26 cellular contexts compared by ENCODE assay signal in the genomic region with DNA sequence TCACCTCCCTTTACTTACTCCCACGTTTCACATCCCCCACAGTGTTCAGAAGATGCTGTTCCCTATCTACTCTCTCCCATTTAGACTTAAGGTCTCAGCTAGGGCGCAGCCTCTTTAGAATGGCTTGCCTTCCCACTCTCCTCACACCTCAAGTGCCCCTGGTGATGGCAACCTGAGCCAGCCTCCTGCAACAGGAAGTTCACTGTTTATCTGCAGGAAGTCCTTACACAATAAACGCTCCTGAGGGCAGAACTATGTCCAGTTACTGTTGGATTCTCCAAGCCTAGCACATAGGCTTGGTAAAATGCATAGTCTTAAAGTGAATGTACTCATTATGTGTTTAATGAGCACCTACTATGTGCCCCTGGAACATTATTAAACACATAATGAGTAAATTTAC. TPM values are rescaled to one million over a fixed set of nuclear protein-coding genes. Genes with fewer than 3 reads are reported as not detected.
DNase-seq lines count a peak whose midpoint lies in the region; ATAC-seq and TF ChIP-seq lines count a peak whose summit lies in the region.
"Had no signal": no experiment of that assay in that cellular context is flagged by ENCODE, and none has a peak within 500 bp of the region (broad histone marks: within the 10 kb centered on the region; RNA-seq: fewer than 3 reads in every experiment).

No MANE protein-coding gene starts in this region.

- H3K27me3 Mint-ChIP-seq in activated CD8-positive, alpha-beta T cell treated with anti-CD3 and anti-CD28 coated beads, Interleukin-2, amount 10 ng/mL, durations not matched to agents 7 days and 5 days (ENCODE audit: low read depth), result no peaks in the 10 kb centered on the region
- no peaks in the 10 kb centered on the region for H3K27me3 Mint-ChIP-seq in activated CD8-positive, alpha-beta T cell treated with anti-CD3 and anti-CD28 coated beads for 36 hours
- H3K27me3 Mint-ChIP-seq in endothelial cell (ENCODE audit: unreplicated experiment), result peaks cover 3% of the 10 kb centered on the region
- H3K27me3 Mint-ChIP-seq: brain, progenitor cell of endocrine pancreas had no signal

- no peaks in the 10 kb centered on the region for H3K27me3 ChIP-seq in upper lobe of right lung
- H3K27me3 ChIP-seq: tibial artery had no signal

- TF ChIP-seq CTCF in activated CD8-positive, alpha-beta T cell treated with anti-CD3 and anti-CD28 coated beads for 36 hours (IDR thresholded peaks at IDR 0.05), result no peak
- no peak for TF ChIP-seq CTCF in endothelial cell (IDR thresholded peaks at IDR 0.05; ENCODE audit: unreplicated experiment)
- no peak for TF ChIP-seq CTCF in upper lobe of right lung (IDR thresholded peaks at IDR 0.05)

- CTCF ChIA-PET in activated CD8-positive, alpha-beta T cell treated with anti-CD3 and anti-CD28 coated beads, Interleukin-2, amount 10 ng/mL, durations not matched to agents 7 days and 5 days (lab: Charles Lee), result interaction anchor here (0.7 to 1.3 kb wide), 2 partner anchors 16 to 19 kb away, joined by 3 read pairs; no protein-coding TSS in a partner anchor
- CTCF ChIA-PET in activated CD8-positive, alpha-beta T cell treated with anti-CD3 and anti-CD28 coated beads for 36 hours (lab: Charles Lee), result interaction anchor here (1.0 kb wide), 1 partner anchor 9 kb away, joined by 3 read pairs; no protein-coding TSS in a partner anchor

- intact Hi-C loops in activated CD8-positive, alpha-beta T cell treated with anti-CD3 and anti-CD28 coated beads for 36 hours (cut with micrococcal nuclease), result no loop called here
- intact Hi-C loops in upper lobe of right lung (cut with DNase I) (no loop called here), sciatic nerve (cut with DNase I) (no loop called here), left cardiac atrium (cut with DNase I) (no loop called here)

- H3K27ac ChIP-seq in upper lobe of right lung, result no peak overlapping the region
- H3K27ac ChIP-seq: coronary artery, PC-9, tibial artery had no signal

- no peak overlapping the region for H3K4me3 ChIP-seq in upper lobe of right lung
- H3K4me3 ChIP-seq: coronary artery, PC-9, tibial artery had no signal

- ATAC-seq in activated CD8-positive, alpha-beta T cell treated with anti-CD3 and anti-CD28 coated beads, Interleukin-2, amount 10 ng/mL, durations not matched to agents 7 days and 5 days, result no peak
- no peak for ATAC-seq in activated CD8-positive, alpha-beta T cell treated with anti-CD3 and anti-CD28 coated beads for 36 hours
- peak; percentile 25 for ATAC-seq in upper lobe of right lung
- no peak for ATAC-seq in sciatic nerve
- ATAC-seq in left cardiac atrium, result no peak
- no peak for ATAC-seq in HG02763 (IDR thresholded peaks at IDR 0.05; ENCODE audit: unreplicated experiment)
- ATAC-seq: left lobe of liver had no signal

- peaks cover 17% of the 10 kb centered on the region for H3K4me1 Mint-ChIP-seq in activated CD8-positive, alpha-beta T cell treated with anti-CD3 and anti-CD28 coated beads, Interleukin-2, amount 10 ng/mL, durations not matched to agents 7 days and 5 days (ENCODE audit: low read depth)
- peaks cover 18% of the 10 kb centered on the region for H3K4me1 Mint-ChIP-seq in activated CD8-positive, alpha-beta T cell treated with anti-CD3 and anti-CD28 coated beads for 36 hours (ENCODE audit: low read depth)
- peaks cover 21% of the 10 kb centered on the region for H3K4me1 Mint-ChIP-seq in endothelial cell (ENCODE audit: unreplicated experiment)
- H3K4me1 Mint-ChIP-seq: neural crest cell had no signal

- peaks cover 18% of the 10 kb centered on the region for H3K36me3 Mint-ChIP-seq in activated CD8-positive, alpha-beta T cell treated with anti-CD3 and anti-CD28 coated beads, Interleukin-2, amount 10 ng/mL, durations not matched to agents 7 days and 5 days (ENCODE audit: low read depth)
- peaks cover 15% of the 10 kb centered on the region for H3K36me3 Mint-ChIP-seq in activated CD8-positive, alpha-beta T cell treated with anti-CD3 and anti-CD28 coated beads for 36 hours (ENCODE audit: low read depth)
- peaks cover 32% of the 10 kb centered on the region for H3K36me3 Mint-ChIP-seq in endothelial cell (ENCODE audit: low read depth, unreplicated experiment)

- H3K27ac Mint-ChIP-seq in activated CD8-positive, alpha-beta T cell treated with anti-CD3 and anti-CD28 coated beads, Interleukin-2, amount 10 ng/mL, durations not matched to agents 7 days and 5 days, result peak overlapping the region; percentile 4
- H3K27ac Mint-ChIP-seq in activated CD8-positive, alpha-beta T cell treated with anti-CD3 and anti-CD28 coated beads for 36 hours, result no peak overlapping the region
- H3K27ac Mint-ChIP-seq in endothelial cell (ENCODE audit: unreplicated experiment), result peak overlapping the region; percentile 54
- H3K27ac Mint-ChIP-seq: brain, progenitor cell of endocrine pancreas had no signal

- no peaks in the 10 kb centered on the region for H3K9me3 ChIP-seq in upper lobe of right lung
- H3K9me3 ChIP-seq: tibial artery had no signal

- H3K36me3 ChIP-seq in upper lobe of right lung, result peaks cover 7% of the 10 kb centered on the region

- no peaks in the 10 kb centered on the region for H3K9me3 Mint-ChIP-seq in activated CD8-positive, alpha-beta T cell treated with anti-CD3 and anti-CD28 coated beads, Interleukin-2, amount 10 ng/mL, durations not matched to agents 7 days and 5 days (ENCODE audit: insufficient read depth)
- no peaks in the 10 kb centered on the region for H3K9me3 Mint-ChIP-seq in activated CD8-positive, alpha-beta T cell treated with anti-CD3 and anti-CD28 coated beads for 36 hours
- no peaks in the 10 kb centered on the region for H3K9me3 Mint-ChIP-seq in endothelial cell (ENCODE audit: unreplicated experiment)
- H3K9me3 Mint-ChIP-seq: neural crest cell had no signal

- no peak overlapping the region for H3K4me3 Mint-ChIP-seq in activated CD8-positive, alpha-beta T cell treated with anti-CD3 and anti-CD28 coated beads, Interleukin-2, amount 10 ng/mL, durations not matched to agents 7 days and 5 days
- H3K4me3 Mint-ChIP-seq in activated CD8-positive, alpha-beta T cell treated with anti-CD3 and anti-CD28 coated beads for 36 hours, result no peak overlapping the region
- no peak overlapping the region for H3K4me3 Mint-ChIP-seq in endothelial cell (ENCODE audit: unreplicated experiment)
- H3K4me3 Mint-ChIP-seq: brain, neural crest cell had no signal

- DNase-seq in activated CD8-positive, alpha-beta T cell treated with anti-CD3 and anti-CD28 coated beads, Interleukin-2, amount 10 ng/mL, durations not matched to agents 7 days and 5 days, result no peak
- no peak for DNase-seq in activated CD8-positive, alpha-beta T cell treated with anti-CD3 and anti-CD28 coated beads for 36 hours
- peak; percentile 9 for DNase-seq in NOMO-1 treated with DMSO at 0.1 percent for 48 hours (lab: John Stamatoyannopoulos, UW; ENCODE audit: unreplicated experiment)
- DNase-seq in endothelial cell (ENCODE audit: low spot score), result no peak
- DNase-seq in upper lobe of right lung, result no peak
- DNase-seq in sciatic nerve (ENCODE audit: low spot score), result no peak
- no peak for DNase-seq in left cardiac atrium
- DNase-seq: activated CD4-positive, CD25-positive, alpha-beta regulatory T cell; activated effector memory CD4-positive, alpha-beta T cell treated with Interleukin-2 at 50 U/mL for 16 hours; DMS153; NCI-H1436; NCI-H2227 treated with DMSO at 0.1 percent for 48 hours; NCI-H774; PC-9; stimulated activated CD4-positive, alpha-beta T cell treated with anti-CD3 and anti-CD28 coated beads, Interleukin-1b, Interleukin-23, amount 100 ng/mL, for 48 hours; stimulated activated naive CD4-positive, alpha-beta T cell; T-helper 9 cell; tibial artery had no signal

- H3K4me1 ChIP-seq in upper lobe of right lung, result no peaks in the 10 kb centered on the region
- H3K4me1 ChIP-seq: tibial artery had no signal

- POLR2A ChIA-PET in activated CD8-positive, alpha-beta T cell treated with anti-CD3 and anti-CD28 coated beads, Interleukin-2, amount 10 ng/mL, durations not matched to agents 7 days and 5 days (lab: Charles Lee), result no interaction called here
- POLR2A ChIA-PET in activated CD8-positive, alpha-beta T cell treated with anti-CD3 and anti-CD28 coated beads for 36 hours (lab: Charles Lee), result no interaction called here

RNA-seq across cellular contexts. Expression of gene RAB22A, which starts 21.9 kb away (rescaled TPM):
- total RNA-seq in activated CD8-positive, alpha-beta T cell treated with anti-CD3 and anti-CD28 coated beads, Interleukin-2, amount 10 ng/mL, durations not matched to agents 7 days and 5 days, result 10 to 100 TPM; 16.0 to 17.3 TPM
- total RNA-seq in activated CD8-positive, alpha-beta T cell treated with anti-CD3 and anti-CD28 coated beads for 36 hours, result 1 to 10 TPM; 8.3 to 9.0 TPM
- total RNA-seq in endothelial cell (ENCODE audit: unreplicated experiment) (14.2 TPM), upper lobe of right lung (24.2 TPM), sciatic nerve (27.1 TPM), left cardiac atrium (10 to 100 TPM in 1 of 2 donors, 1 to 10 TPM in 1; 9.5 to 10.3 TPM)

RNA-seq across cellular contexts. Expression of gene ANKRD60, which starts 59.2 kb away (rescaled TPM):
- total RNA-seq in activated CD8-positive, alpha-beta T cell treated with anti-CD3 and anti-CD28 coated beads, Interleukin-2, amount 10 ng/mL, durations not matched to agents 7 days and 5 days, result not detected
- total RNA-seq in activated CD8-positive, alpha-beta T cell treated with anti-CD3 and anti-CD28 coated beads for 36 hours, result not detected
- not detected for total RNA-seq in endothelial cell (ENCODE audit: unreplicated experiment)
- total RNA-seq in upper lobe of right lung, result not detected
- total RNA-seq in sciatic nerve, result not detected
- not detected for total RNA-seq in left cardiac atrium
- total RNA-seq: HT1080, left lobe of liver, LHCN-M2, neural crest cell, PC-9, progenitor cell of endocrine pancreas had no signal
